Comparison of ENCODE assay signal across 34 cellular contexts in the genomic region with DNA sequence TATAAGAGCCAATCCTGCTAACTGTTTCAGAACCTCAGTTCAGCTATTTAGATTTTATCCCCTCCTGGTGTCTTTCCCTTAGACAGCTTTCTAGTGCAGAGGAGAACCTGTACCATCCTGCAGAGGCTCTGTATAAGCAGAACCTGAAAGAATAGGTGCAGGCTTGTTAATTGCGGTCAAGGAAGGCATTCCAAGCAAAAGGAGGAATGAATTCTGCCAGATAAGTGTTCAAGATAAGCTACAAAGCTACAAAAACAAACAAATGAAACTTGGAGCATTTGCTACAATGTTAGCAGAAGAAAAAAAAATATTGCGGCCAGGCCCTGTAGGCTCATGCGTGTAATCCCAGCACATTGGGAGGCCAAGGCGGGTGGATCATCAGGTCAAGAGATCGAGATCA. TPM values are rescaled to one million over a fixed set of nuclear protein-coding genes. Genes with fewer than 3 reads are reported as not detected.
"Had no signal": no experiment of that assay in that cellular context is flagged by ENCODE, and none has a peak within 500 bp of the region (broad histone marks: within the 10 kb centered on the region; RNA-seq: fewer than 3 reads in every experiment).

No MANE protein-coding gene starts in this region.

- ATAC-seq: activated CD4-positive, CD25-positive, alpha-beta regulatory T cell treated with anti-CD3 and anti-CD28 coated beads, Interleukin-2, amount 50 U/mL, for 24 hours; activated CD8-positive, alpha-beta memory T cell treated with anti-CD3 and anti-CD28 coated beads, Interleukin-2, amount 10 ng/mL, durations not matched to agents 7 days and 5 days; activated CD8-positive, alpha-beta T cell treated with anti-CD3 and anti-CD28 coated beads, Interleukin-2, amount 10 ng/mL, durations not matched to agents 7 days and 5 days; activated naive CD8-positive, alpha-beta T cell treated with anti-CD3 and anti-CD28 coated beads, Interleukin-2, amount 50 U/mL, for 24 hours; effector memory CD8-positive, alpha-beta T cell; esophagus mucosa; gastrocnemius medialis; heart left ventricle had no signal

- H3K9me3 ChIP-seq: adrenal gland, ascending aorta, gastrocnemius medialis had no signal

- H3K27me3 ChIP-seq: adrenal gland, ascending aorta, breast epithelium, dorsolateral prefrontal cortex, gastrocnemius medialis, heart left ventricle had no signal

- H3K27ac ChIP-seq: adrenal gland, ascending aorta, breast epithelium, coronary artery, dorsolateral prefrontal cortex, gastrocnemius medialis, heart left ventricle, WERI-Rb-1 had no signal

- H3K36me3 ChIP-seq: adrenal gland, ascending aorta, breast epithelium, gastrocnemius medialis, heart left ventricle, WERI-Rb-1 had no signal

- H3K4me1 ChIP-seq: adrenal gland, ascending aorta, breast epithelium, gastrocnemius medialis, heart left ventricle had no signal

- H3K4me3 ChIP-seq: adrenal gland, ascending aorta, breast epithelium, coronary artery, dorsolateral prefrontal cortex, gastrocnemius medialis, heart left ventricle had no signal

- DNase-seq: activated B cell treated with CpG ODN at 0.5 μM for 24 hours; activated CD4-positive, alpha-beta T cell treated with anti-CD3 and anti-CD28 coated beads for 48 hours; activated CD4-positive, alpha-beta T cell treated with anti-CD3 and anti-CD28 coated beads, Interleukin-2, amount 50 U/mL, for 1 hour; activated CD4-positive, alpha-beta T cell treated with anti-CD3 and anti-CD28 coated beads, Interleukin-2, amount 50 U/mL, for 48 hours; activated CD8-positive, alpha-beta memory T cell treated with anti-CD3 and anti-CD28 coated beads, Interleukin-2, amount 10 ng/mL, durations not matched to agents 7 days and 5 days; activated CD8-positive, alpha-beta memory T cell treated with anti-CD3 and anti-CD28 coated beads, Interleukin-2, amount 50 U/mL, for 4 hours; activated CD8-positive, alpha-beta T cell treated with anti-CD3 and anti-CD28 coated beads, Interleukin-2, amount 10 ng/mL, durations not matched to agents 7 days and 5 days; activated effector memory CD4-positive, alpha-beta T cell treated with anti-CD3 and anti-CD28 coated beads, Interleukin-2, amount 50 U/mL, for 16 hours; activated naive CD4-positive, alpha-beta T cell treated with anti-CD3 and anti-CD28 coated beads for 36 hours; activated naive CD8-positive, alpha-beta T cell treated with anti-CD3 and anti-CD28 coated beads for 36 hours; activated naive CD8-positive, alpha-beta T cell treated with anti-CD3 and anti-CD28 coated beads, Interleukin-2, amount 50 U/mL, for 24 hours; activated T-cell treated with anti-CD3 and anti-CD28 coated beads, Interleukin-2, amount 50 U/mL, for 1 hour; activated T-cell treated with anti-CD3 and anti-CD28 coated beads, Interleukin-2, amount 50 U/mL, for 48 hours; adrenal gland; amygdala; dorsolateral prefrontal cortex; effector memory CD8-positive, alpha-beta T cell; foreskin fibroblast; gastrocnemius medialis; glutamatergic neuron; heart left ventricle; hypothalamus; T1000; WERI-Rb-1 had no signal

RNA-seq across cellular contexts. Expression of a gene that starts 32.6 kb away (rescaled TPM):
- total RNA-seq: activated B cell treated with CpG ODN at 0.5 μM for 24 hours; activated CD8-positive, alpha-beta memory T cell treated with anti-CD3 and anti-CD28 coated beads for 36 hours; activated CD8-positive, alpha-beta memory T cell treated with anti-CD3 and anti-CD28 coated beads, Interleukin-2, amount 10 ng/mL, durations not matched to agents 7 days and 5 days; activated CD8-positive, alpha-beta T cell treated with anti-CD3 and anti-CD28 coated beads, Interleukin-2, amount 10 ng/mL, durations not matched to agents 7 days and 5 days; activated naive CD4-positive, alpha-beta T cell treated with anti-CD3 and anti-CD28 coated beads for 36 hours; activated naive CD8-positive, alpha-beta T cell treated with anti-CD3 and anti-CD28 coated beads for 36 hours; activated T-helper 1 cell treated with anti-CD3 and anti-CD28 coated beads, Interleukin-12 subunit alpha, Interleukin-12 subunit beta, Interleukin-2, Interleukin-4 antibody, amounts not matched to agents 30 ng/mL and 10 ng/mL and 1 ng/mL, durations not matched to agents 14 hours and 24 hours and 36 hours; activated T-helper 2 cell treated with anti-CD3 and anti-CD28 coated beads, Interferon-gamma antibody, Interleukin-2, Interleukin-4, amounts not matched to agents 10 μg/mL and 5 μg/mL and 100 μg/mL, durations not matched to agents 14 hours and 24 hours and 36 hours; ascending aorta; epithelial cell of proximal tubule; T-helper 2 cell treated with Interferon-gamma antibody and Interleukin-4, amounts not matched to agents 100 ng/mL and 5 ng/mL, for 36 hours had no signal
